In the genomic region with DNA sequence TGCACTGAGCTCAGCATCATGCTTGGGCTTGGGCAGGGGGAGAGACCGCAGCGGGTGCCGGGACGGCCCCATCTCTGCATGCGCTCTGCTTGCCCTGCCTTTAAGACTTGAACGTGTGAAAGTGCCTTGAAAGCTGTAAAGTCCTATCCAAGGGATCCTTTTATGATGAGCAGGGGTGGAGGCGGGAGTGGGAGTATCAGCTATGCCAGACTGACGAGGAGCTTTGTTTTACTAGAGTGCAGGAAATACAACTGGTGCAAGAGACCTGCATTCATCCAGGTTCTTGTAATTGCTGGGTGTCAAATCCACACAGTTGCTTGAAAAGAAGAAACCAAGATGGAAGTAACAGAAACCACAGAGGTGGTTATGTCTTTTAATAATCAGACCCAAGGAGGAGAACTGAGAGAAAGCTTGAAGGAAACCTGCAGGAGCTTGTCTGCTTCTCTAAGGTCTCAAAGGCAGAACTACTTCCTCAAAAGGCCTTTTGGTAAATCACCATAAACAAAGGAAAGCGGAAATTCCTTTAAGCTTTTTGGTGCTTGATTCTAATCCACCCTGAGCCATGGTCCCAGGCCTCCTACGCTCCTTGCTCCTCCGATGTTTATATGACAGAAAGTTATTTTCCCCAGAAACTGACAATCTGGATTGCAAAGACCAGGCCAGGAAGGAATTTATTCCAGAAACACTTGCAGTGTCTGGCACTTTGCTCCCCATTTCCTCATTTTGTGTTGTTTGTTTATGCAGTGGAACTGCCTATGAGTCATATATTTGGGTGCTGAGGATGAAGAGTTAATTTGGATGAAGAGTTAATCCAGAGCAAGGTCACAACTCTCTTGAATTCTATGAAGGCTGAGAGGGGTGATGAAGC, we compare ENCODE assay signal across 13 cellular contexts. TPM values are rescaled to one million over a fixed set of nuclear protein-coding genes. Genes with fewer than 3 reads are reported as not detected.
DNase-seq lines count a peak whose midpoint lies in the region; ATAC-seq and TF ChIP-seq lines count a peak whose summit lies in the region.
"Had no signal": no experiment of that assay in that cellular context is flagged by ENCODE, and none has a peak within 500 bp of the region (broad histone marks: within the 10 kb centered on the region; RNA-seq: fewer than 3 reads in every experiment).

No MANE protein-coding gene starts in this region.

- peak; percentile 7 for DNase-seq in activated naive CD4-positive, alpha-beta T cell treated with Interleukin-2 at 50 U/mL for 16 hours
- no peak for DNase-seq in activated naive CD4-positive, alpha-beta T cell (lab: John Stamatoyannopoulos, UW)
- DNase-seq in T-cell (peak in 4 of 34 experiments; percentile 9 to 19 (median 10)), left lung (no peak), upper lobe of left lung (peak in 1 of 2 donors; percentile 66), NCI-H2196 (lab: John Stamatoyannopoulos, UW; ENCODE audit: unreplicated experiment) (no peak)
- DNase-seq in activated CD8-positive, alpha-beta memory T cell treated with anti-CD3 and anti-CD28 coated beads, Interleukin-2, amount 10 ng/mL, durations not matched to agents 7 days and 5 days, result no peak
- DNase-seq: activated B cell treated with CpG ODN at 0.5 μM for 24 hours, cerebellar nuclear complex, NCI-H774 had no signal

- no peaks in the 10 kb centered on the region for H3K9me3 Mint-ChIP-seq in T-cell
- no peaks in the 10 kb centered on the region for H3K9me3 Mint-ChIP-seq in activated CD8-positive, alpha-beta memory T cell treated with anti-CD3 and anti-CD28 coated beads, Interleukin-2, amount 10 ng/mL, durations not matched to agents 7 days and 5 days (ENCODE audit: low read depth)
- H3K9me3 Mint-ChIP-seq: activated B cell treated with CpG ODN at 0.5 μM for 24 hours had no signal

- no peak for TF ChIP-seq POLR2A in upper lobe of left lung (IDR thresholded peaks at IDR 0.05)

- peak overlapping the region; percentile 44 to 77 for H3K27ac ChIP-seq in left lung
- peak overlapping the region in 3 of 4 donors; percentile 21 to 44 (median 24) for H3K27ac ChIP-seq in upper lobe of left lung
- H3K27ac ChIP-seq: parathyroid adenoma had no signal

- H3K36me3 Mint-ChIP-seq in T-cell, result no peaks in the 10 kb centered on the region
- H3K36me3 Mint-ChIP-seq in activated CD8-positive, alpha-beta memory T cell treated with anti-CD3 and anti-CD28 coated beads, Interleukin-2, amount 10 ng/mL, durations not matched to agents 7 days and 5 days, result no peaks in the 10 kb centered on the region

- intact Hi-C loops in left lung (cut with DNase I), result no loop called here

- H3K36me3 ChIP-seq in left lung (no peaks in the 10 kb centered on the region), upper lobe of left lung (no peaks in the 10 kb centered on the region)

- ATAC-seq in T-cell (replicated peaks in 1 of 4) (peak in 3 of 4 experiments; percentile 15 to 26 (median 24)), left lung (no peak), upper lobe of left lung (ENCODE audit: low FRiP score in 2 of 2) (no peak), HG02973 (IDR thresholded peaks at IDR 0.05; ENCODE audit: unreplicated experiment) (no peak)
- no peak for ATAC-seq in activated CD8-positive, alpha-beta memory T cell treated with anti-CD3 and anti-CD28 coated beads, Interleukin-2, amount 10 ng/mL, durations not matched to agents 7 days and 5 days
- ATAC-seq: HCT116 had no signal

- no peak for TF ChIP-seq EP300 in upper lobe of left lung (IDR thresholded peaks at IDR 0.05)

- H3K4me1 ChIP-seq in left lung (peaks cover 0 to 50% of the 10 kb centered on the region in 2 donors), upper lobe of left lung (peaks cover 0 to 11% (median 3%) of the 10 kb centered on the region in 4 donors)
- H3K4me1 ChIP-seq: parathyroid adenoma had no signal

- H3K27me3 Mint-ChIP-seq in T-cell, result no peaks in the 10 kb centered on the region
- peaks cover 5% of the 10 kb centered on the region for H3K27me3 Mint-ChIP-seq in activated CD8-positive, alpha-beta memory T cell treated with anti-CD3 and anti-CD28 coated beads, Interleukin-2, amount 10 ng/mL, durations not matched to agents 7 days and 5 days
- H3K27me3 Mint-ChIP-seq: activated B cell treated with CpG ODN at 0.5 μM for 24 hours had no signal

- H3K4me3 ChIP-seq in left lung (no peak overlapping the region), upper lobe of left lung (no peak overlapping the region)

- TF ChIP-seq CTCF in left lung (IDR thresholded peaks at IDR 0.05) (no peak), upper lobe of left lung (IDR thresholded peaks at IDR 0.05) (no peak)

- peaks cover 28 to 31% (median 31%) of the 10 kb centered on the region in 3 donors for H3K4me1 Mint-ChIP-seq in T-cell
- H3K4me1 Mint-ChIP-seq in activated CD8-positive, alpha-beta memory T cell treated with anti-CD3 and anti-CD28 coated beads, Interleukin-2, amount 10 ng/mL, durations not matched to agents 7 days and 5 days, result peaks cover 17% of the 10 kb centered on the region

- H3K27me3 ChIP-seq in left lung (no peaks in the 10 kb centered on the region), upper lobe of left lung (no peaks in the 10 kb centered on the region)

- no peaks in the 10 kb centered on the region for H3K9me3 ChIP-seq in left lung
- no peaks in the 10 kb centered on the region for H3K9me3 ChIP-seq in upper lobe of left lung

- peak overlapping the region; percentile 77 to 82 for H3K27ac Mint-ChIP-seq in T-cell
- H3K27ac Mint-ChIP-seq in activated CD8-positive, alpha-beta memory T cell treated with anti-CD3 and anti-CD28 coated beads, Interleukin-2, amount 10 ng/mL, durations not matched to agents 7 days and 5 days, result no peak overlapping the region
- H3K27ac Mint-ChIP-seq: activated B cell treated with CpG ODN at 0.5 μM for 24 hours had no signal

- 72 to 79% methylated on average over 11 of the region's 11 CpGs for WGBS in upper lobe of left lung, 2 donors

- CTCF ChIA-PET in T-cell (lab: Charles Lee), result interaction anchor here (0.5 to 1.1 kb wide), 4 partner anchors 36 to 80 kb away, joined by 4 to 10 read pairs (median 6); no protein-coding TSS in a partner anchor
- CTCF ChIA-PET in activated CD8-positive, alpha-beta memory T cell treated with anti-CD3 and anti-CD28 coated beads, Interleukin-2, amount 10 ng/mL, durations not matched to agents 7 days and 5 days (lab: Charles Lee), result interaction anchor here (1.0 to 1.5 kb wide), 4 partner anchors 10 to 156 kb away, joined by 4 to 5 read pairs (median 4); no protein-coding TSS in a partner anchor

- H3K4me3 Mint-ChIP-seq in T-cell, result peak overlapping the region in 1 of 3 donors; percentile 67
- H3K4me3 Mint-ChIP-seq in activated CD8-positive, alpha-beta memory T cell treated with anti-CD3 and anti-CD28 coated beads, Interleukin-2, amount 10 ng/mL, durations not matched to agents 7 days and 5 days, result no peak overlapping the region
- H3K4me3 Mint-ChIP-seq: activated B cell treated with CpG ODN at 0.5 μM for 24 hours had no signal

- POLR2A ChIA-PET in T-cell (lab: Charles Lee), result interaction anchor here (0.5 to 0.6 kb wide), 2 partner anchors 117 to 182 kb away, joined by 5 to 9 read pairs; a partner anchor contains a TSS

RNA-seq across cellular contexts. Expression of a gene that starts 51.3 kb away (rescaled TPM):
- total RNA-seq in T-cell (not detected), left lung (not detected), upper lobe of left lung (not detected)
- under 1 TPM in 1 of 2 experiments, not detected in 1; 0.18 TPM for total RNA-seq in activated CD8-positive, alpha-beta memory T cell treated with anti-CD3 and anti-CD28 coated beads, Interleukin-2, amount 10 ng/mL, durations not matched to agents 7 days and 5 days
- total RNA-seq: activated B cell treated with CpG ODN at 0.5 μM for 24 hours had no signal

Comparison
In these comparisons a context has a peak if more than half of its experiments do, and no peak if none do; other contexts are left out.
1. ATAC-seq: peak in T-cell (3 of 4); none in left lung (single experiment), upper lobe of left lung (0 of 2), HG02973 (single experiment) and activated CD8-positive, alpha-beta memory T cell treated with anti-CD3 and anti-CD28 coated beads, Interleukin-2, amount 10 ng/mL, durations not matched to agents 7 days and 5 days (single experiment).